Comparison of ENCODE assay signal across 25 cellular contexts in the genomic region with DNA sequence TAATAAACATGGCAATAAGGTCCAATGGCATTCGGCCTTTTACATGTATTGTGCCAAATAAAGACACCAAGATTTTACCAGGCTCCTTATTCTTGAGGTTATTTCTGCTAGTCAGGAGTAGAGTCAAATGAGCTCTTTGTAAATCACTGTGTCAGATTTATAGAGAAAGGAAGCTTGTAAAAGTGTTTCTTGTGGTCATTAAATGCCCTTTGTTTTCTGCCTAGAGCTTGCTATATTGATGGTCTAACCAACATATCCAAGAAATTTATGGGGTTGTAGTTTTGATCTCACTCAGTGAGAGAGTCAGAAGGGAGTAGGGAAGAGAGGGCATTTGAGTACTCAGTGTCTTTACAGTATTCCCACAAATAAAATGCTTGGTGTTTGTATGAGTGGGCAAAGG.
"Had no signal": no experiment of that assay in that cellular context is flagged by ENCODE, and none has a peak within 500 bp of the region (broad histone marks: within the 10 kb centered on the region; RNA-seq: fewer than 3 reads in every experiment).

No MANE protein-coding gene starts in this region.

- H3K79me2 ChIP-seq: parathyroid adenoma had no signal

- H3K4me1 ChIP-seq: neural progenitor cell, parathyroid adenoma, psoas muscle, right lobe of liver, sigmoid colon, suprapubic skin, testis, tibial artery, transverse colon, vagina had no signal

- H3K27ac ChIP-seq: neural progenitor cell, ovary, parathyroid adenoma, psoas muscle, right lobe of liver, sigmoid colon, suprapubic skin, testis, tibial artery, transverse colon, vagina had no signal

- H3K4me2 ChIP-seq: neural progenitor cell had no signal

- DNase-seq: natural killer cell; occipital lobe; ovary; posterior cingulate gyrus; psoas muscle; right cardiac atrium; right lobe of liver; sigmoid colon; small intestine; stimulated activated CD4-positive, alpha-beta T cell treated with anti-CD3 and anti-CD28 coated beads, Interleukin-15, amount 100 ng/mL, for 24 hours; stimulated activated CD4-positive, alpha-beta T cell treated with anti-CD3 and anti-CD28 coated beads, Interleukin-2, amount 100 ng/mL, for 24 hours; stimulated activated CD4-positive, alpha-beta T cell treated with anti-CD3 and anti-CD28 coated beads, Interleukin-2, amount 100 ng/mL, for 48 hours; stimulated activated CD4-positive, alpha-beta T cell treated with anti-CD3 and anti-CD28 coated beads, Interleukin-4, amount 100 ng/mL, for 24 hours; stimulated activated naive B cell treated with anti-CD40 and anti-IgM and Interleukin-4, amounts not matched to agents 10 μg/mL and 1 μg/mL and 100 μg/mL, for 72 hours; stimulated activated naive CD8-positive, alpha-beta T cell treated with anti-CD3 and anti-CD28 coated beads, Interleukin-15, amount 100 ng/mL, for 72 hours; stimulated activated naive CD8-positive, alpha-beta T cell treated with anti-CD3 and anti-CD28 coated beads, Interleukin-15, Interleukin-2, amounts not matched to agents 100 U/mL and 50 U/mL, for 24 hours; substantia nigra; testis; tibial artery; transverse colon had no signal

- H3K9ac ChIP-seq: neural progenitor cell, parathyroid adenoma had no signal

- H2AFZ ChIP-seq: neural progenitor cell, parathyroid adenoma had no signal

- H3K9me3 ChIP-seq: ovary, right lobe of liver, sigmoid colon, suprapubic skin, testis, tibial artery, transverse colon, vagina had no signal

- H3K27me3 ChIP-seq: neural progenitor cell, ovary, right lobe of liver, sigmoid colon, suprapubic skin, testis, tibial artery, transverse colon, vagina had no signal

- H3K36me3 ChIP-seq: neural progenitor cell, ovary, right lobe of liver, sigmoid colon, suprapubic skin, tibial artery, transverse colon, vagina had no signal

- ATAC-seq: natural killer cell; psoas muscle; right cardiac atrium; right lobe of liver; stimulated activated effector memory CD8-positive, alpha-beta T cell treated with anti-CD3 and anti-CD28 coated beads, Interleukin-12 subunit alpha, Interleukin-12 subunit beta, amount 100 ng/mL, for 72 hours; stimulated activated naive B cell treated with anti-CD40 and anti-IgM and Interleukin-4, amounts not matched to agents 10 μg/mL and 1 μg/mL and 100 μg/mL, for 72 hours; stimulated activated naive CD8-positive, alpha-beta T cell treated with anti-CD3 and anti-CD28 coated beads, Interleukin-15, amount 100 ng/mL, for 72 hours; stimulated activated naive CD8-positive, alpha-beta T cell treated with anti-CD3 and anti-CD28 coated beads, Interleukin-15, Interleukin-2, amounts not matched to agents 100 U/mL and 50 U/mL, for 24 hours had no signal

- H3K4me3 ChIP-seq: neural progenitor cell, ovary, psoas muscle, right lobe of liver, sigmoid colon, suprapubic skin, testis, tibial artery, transverse colon, vagina had no signal
